Comparison of ENCODE assay signal across 24 cellular contexts in genomic region chr7:92432299-92432946, GRCh38. TPM values are rescaled to one million over a fixed set of nuclear protein-coding genes. Genes with fewer than 3 reads are reported as not detected.
"Had no signal": no experiment of that assay in that cellular context is flagged by ENCODE, and none has a peak within 500 bp of the region (broad histone marks: within the 10 kb centered on the region; RNA-seq: fewer than 3 reads in every experiment).

No MANE protein-coding gene starts in this region.

- H3K9me3 Mint-ChIP-seq: activated CD8-positive, alpha-beta T cell treated with anti-CD3 and anti-CD28 coated beads for 36 hours; activated naive CD4-positive, alpha-beta T cell treated with anti-CD3 and anti-CD28 coated beads, Interleukin-2, amount 50 U/mL, for 24 hours; activated T-cell treated with anti-CD3 and anti-CD28 coated beads, Interleukin-2, amount 50 U/mL, for 24 hours; activated T-helper 1 cell treated with anti-CD3 and anti-CD28 coated beads, Interleukin-12 subunit alpha, Interleukin-12 subunit beta, Interleukin-2, Interleukin-4 antibody, amounts not matched to agents 30 ng/mL and 10 ng/mL and 1 ng/mL, durations not matched to agents 14 hours and 24 hours and 36 hours; T-helper 1 cell treated with Interleukin-12 subunit alpha and Interleukin-12 subunit beta and Interleukin-4 antibody, amounts not matched to agents 30 μg/mL and 1 μg/mL, for 36 hours had no signal

- H3K27me3 Mint-ChIP-seq: activated naive CD4-positive, alpha-beta T cell treated with anti-CD3 and anti-CD28 coated beads, Interleukin-2, amount 50 U/mL, for 24 hours had no signal

- H3K36me3 Mint-ChIP-seq: activated naive CD4-positive, alpha-beta T cell treated with anti-CD3 and anti-CD28 coated beads, Interleukin-2, amount 50 U/mL, for 24 hours had no signal

- H3K27ac ChIP-seq: breast epithelium had no signal

- H3K4me3 Mint-ChIP-seq: activated CD8-positive, alpha-beta T cell treated with anti-CD3 and anti-CD28 coated beads for 36 hours; activated naive CD4-positive, alpha-beta T cell treated with anti-CD3 and anti-CD28 coated beads, Interleukin-2, amount 50 U/mL, for 24 hours; activated T-cell treated with anti-CD3 and anti-CD28 coated beads, Interleukin-2, amount 50 U/mL, for 24 hours; activated T-helper 1 cell treated with anti-CD3 and anti-CD28 coated beads, Interleukin-12 subunit alpha, Interleukin-12 subunit beta, Interleukin-2, Interleukin-4 antibody, amounts not matched to agents 30 ng/mL and 10 ng/mL and 1 ng/mL, durations not matched to agents 14 hours and 24 hours and 36 hours; T-helper 1 cell treated with Interleukin-12 subunit alpha and Interleukin-12 subunit beta and Interleukin-4 antibody, amounts not matched to agents 30 μg/mL and 1 μg/mL, for 36 hours had no signal

- H3K4me1 ChIP-seq: breast epithelium had no signal

- H3K27me3 ChIP-seq: breast epithelium had no signal

- H3K9me3 ChIP-seq: breast epithelium had no signal

- H3K4me3 ChIP-seq: breast epithelium had no signal

- H3K36me3 ChIP-seq: breast epithelium had no signal

- H3K27ac Mint-ChIP-seq: activated CD8-positive, alpha-beta T cell treated with anti-CD3 and anti-CD28 coated beads for 36 hours; activated naive CD4-positive, alpha-beta T cell treated with anti-CD3 and anti-CD28 coated beads, Interleukin-2, amount 50 U/mL, for 24 hours; activated T-cell treated with anti-CD3 and anti-CD28 coated beads, Interleukin-2, amount 50 U/mL, for 24 hours; activated T-helper 1 cell treated with anti-CD3 and anti-CD28 coated beads, Interleukin-12 subunit alpha, Interleukin-12 subunit beta, Interleukin-2, Interleukin-4 antibody, amounts not matched to agents 30 ng/mL and 10 ng/mL and 1 ng/mL, durations not matched to agents 14 hours and 24 hours and 36 hours; T-helper 1 cell treated with Interleukin-12 subunit alpha and Interleukin-12 subunit beta and Interleukin-4 antibody, amounts not matched to agents 30 μg/mL and 1 μg/mL, for 36 hours had no signal

- ATAC-seq: activated CD4-positive, CD25-positive, alpha-beta regulatory T cell treated with anti-CD3 and anti-CD28 coated beads, Interleukin-2, amount 50 U/mL, for 24 hours; activated CD8-positive, alpha-beta T cell treated with anti-CD3 and anti-CD28 coated beads for 36 hours had no signal

- H3K4me1 Mint-ChIP-seq: activated naive CD4-positive, alpha-beta T cell treated with anti-CD3 and anti-CD28 coated beads, Interleukin-2, amount 50 U/mL, for 24 hours had no signal

- DNase-seq: activated CD4-positive, alpha-beta T cell treated with anti-CD3 and anti-CD28 coated beads for 4 hours; activated CD8-positive, alpha-beta T cell treated with anti-CD3 and anti-CD28 coated beads for 36 hours; activated effector memory CD4-positive, alpha-beta T cell treated with Interleukin-2 at 50 U/mL for 16 hours; activated naive CD4-positive, alpha-beta T cell; activated T-cell treated with anti-CD3 and anti-CD28 coated beads, Interleukin-2, amount 50 U/mL, for 24 hours; aorta; central memory CD4-positive, alpha-beta T cell; Kasumi-1; KBM-7; NCI-H1105 treated with DMSO at 0.1 percent for 48 hours; NCI-H1930; NCI-H2227 treated with DMSO at 0.1 percent for 48 hours; NCI-H446 treated with DMSO at 0.1 percent for 48 hours; NCI-H524 treated with DMSO at 0.1 percent for 48 hours; NCI-H774; Right ventricle myocardium superior had no signal

RNA-seq across cellular contexts. Expression of gene ERVW-1, which starts 45.3 kb away (rescaled TPM):
- total RNA-seq: activated CD8-positive, alpha-beta T cell treated with anti-CD3 and anti-CD28 coated beads for 36 hours; activated T-helper 1 cell treated with anti-CD3 and anti-CD28 coated beads, Interleukin-12 subunit alpha, Interleukin-12 subunit beta, Interleukin-2, Interleukin-4 antibody, amounts not matched to agents 30 ng/mL and 10 ng/mL and 1 ng/mL, durations not matched to agents 14 hours and 24 hours and 36 hours; aorta; breast epithelium; chondrocyte; Right ventricle myocardium superior; RPMI7951; SK-MEL-5 had no signal
- polyA plus RNA-seq: aorta had no signal
